Comparison of ENCODE assay signal across 8 cellular contexts in the genomic region with DNA sequence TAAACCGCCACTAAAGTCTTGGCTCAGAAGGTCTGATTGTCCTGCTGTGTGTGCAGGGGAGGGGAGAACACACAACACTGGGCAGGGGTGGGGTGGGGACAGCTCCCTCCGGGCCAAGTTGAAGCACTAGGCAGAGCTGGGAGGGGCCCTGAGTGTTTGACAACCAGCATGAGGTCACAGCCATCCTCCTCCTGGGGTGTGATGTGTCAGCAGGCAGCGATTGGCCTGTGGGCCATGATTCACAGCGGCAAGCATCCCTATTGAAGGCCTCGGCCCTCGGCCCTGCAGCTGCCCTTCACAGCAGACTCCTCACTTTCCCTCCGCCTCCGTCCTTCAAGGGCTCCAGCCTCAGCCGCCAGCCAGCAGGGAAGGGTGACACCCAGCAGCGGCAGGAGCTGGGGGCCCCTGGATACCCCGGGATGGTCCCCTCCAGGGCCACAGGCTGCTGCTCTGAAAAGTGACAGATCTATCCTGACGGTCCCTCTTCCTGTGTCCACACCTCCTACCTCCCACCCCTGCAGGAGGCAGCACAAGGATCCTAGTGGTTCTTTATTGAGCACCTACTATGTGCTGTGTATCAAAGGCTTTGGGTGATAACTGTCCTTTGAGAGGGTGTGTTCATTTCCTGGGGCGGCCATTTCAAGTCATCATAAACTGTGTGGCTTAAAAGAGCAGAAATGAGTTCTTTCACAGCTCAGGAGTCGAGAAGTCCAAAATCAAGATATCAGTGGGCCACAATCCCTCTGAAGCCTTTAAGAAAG.
DNase-seq lines count a peak whose midpoint lies in the region; ATAC-seq, FAIRE-seq and TF ChIP-seq lines count a peak whose summit lies in the region.

No MANE protein-coding gene starts in this region.

- no peaks in the 10 kb centered on the region for H3K4me1 ChIP-seq in lower lobe of right lung
- peaks cover 0 to 3% of the 10 kb centered on the region in 2 donors for H3K4me1 ChIP-seq in kidney (ENCODE audit: control insufficient read depth in 1 of 2, insufficient read depth in 1 of 2, low read depth in 1 of 2, low read length in 2 of 2)

- ATAC-seq in lower lobe of right lung (peak; percentile 81 to 85), GM18870 (IDR thresholded peaks at IDR 0.05; ENCODE audit: unreplicated experiment) (no peak), HG02840 (IDR thresholded peaks at IDR 0.05; ENCODE audit: low FRiP score, unreplicated experiment) (no peak)

- no peak for FAIRE-seq in kidney (lab: Jason Lieb, UNC)

- H3K27ac ChIP-seq in lower lobe of right lung (no peak overlapping the region), kidney (ENCODE audit: low read depth in 2 of 2, low read length in 2 of 2) (no peak overlapping the region)

- no peak overlapping the region for H3K9ac ChIP-seq in kidney (ENCODE audit: low read length in 2 of 2)

- peaks cover 13% of the 10 kb centered on the region for H3K27me3 ChIP-seq in lower lobe of right lung (ENCODE audit: low read depth)

- H3K36me3 ChIP-seq in lower lobe of right lung = no peaks in the 10 kb centered on the region
- H3K36me3 ChIP-seq in kidney (ENCODE audit: control insufficient read depth in 1 of 2, insufficient read depth in 2 of 2, low read length in 2 of 2) = no peaks in the 10 kb centered on the region

- DNase-seq in Ammon's horn (ENCODE audit: low spot score) (peak; percentile 15), LHCN-M2 (ENCODE audit: low read depth) (peak; percentile 90), brain pericyte (ENCODE audit: low read depth, low spot score) (peak; percentile 81), lower lobe of right lung (peak; percentile 55), kidney (no peak)
- no peak for DNase-seq in activated naive CD4-positive, alpha-beta T cell treated with anti-CD3 and anti-CD28 coated beads, Interleukin-2, amount 50 U/mL, for 16 hours

- TF ChIP-seq CTCF in lower lobe of right lung (IDR thresholded peaks at IDR 0.05) = no peak
- TF ChIP-seq CTCF in kidney (IDR thresholded peaks at IDR 0.05; ENCODE audit: borderline replicate concordance, extremely low read depth, insufficient read depth) = no peak

- H3K4me3 ChIP-seq in lower lobe of right lung (no peak overlapping the region), kidney (ENCODE audit: low read length in 2 of 2) (no peak overlapping the region)

- H3K9me3 ChIP-seq in lower lobe of right lung = no peaks in the 10 kb centered on the region
- no peaks in the 10 kb centered on the region for H3K9me3 ChIP-seq in kidney (ENCODE audit: control insufficient read depth in 1 of 2, low read length in 2 of 2)

- intact Hi-C loops in lower lobe of right lung (cut with DNase I) = no loop called here
- intact Hi-C loops in kidney (cut with DNase I) = no loop called here

Comparison
In these comparisons a context has a peak if more than half of its experiments do, and no peak if none do; other contexts are left out.
1. DNase-seq: peak in Ammon's horn (single experiment), LHCN-M2 (single experiment), brain pericyte (single experiment) and lower lobe of right lung (single experiment); none in kidney (single experiment) and activated naive CD4-positive, alpha-beta T cell treated with anti-CD3 and anti-CD28 coated beads, Interleukin-2, amount 50 U/mL, for 16 hours (single experiment).
2. ATAC-seq: peak in lower lobe of right lung (2 of 2); none in GM18870 (single experiment) and HG02840 (single experiment).